ENCODE assay signal across 11 cellular contexts in genomic region chr1:40381268-40382109, GRCh38. TPM values are rescaled to one million over a fixed set of nuclear protein-coding genes. Genes with fewer than 3 reads are reported as not detected.
A peak's percentile ranks its signal among the peaks of the same experiment; 100 is the strongest.
DNase-seq lines count a peak whose midpoint lies in the region; ATAC-seq, FAIRE-seq and TF ChIP-seq lines count a peak whose summit lies in the region.
"Had no signal": no experiment of that assay in that cellular context is flagged by ENCODE, and none has a peak within 500 bp of the region (broad histone marks: within the 10 kb centered on the region; RNA-seq: fewer than 3 reads in every experiment).

No MANE protein-coding gene starts in this region.

- peak; percentile 33 for ATAC-seq in GM18907 (IDR thresholded peaks at IDR 0.05; ENCODE audit: unreplicated experiment)
- no peak for ATAC-seq in GM21528 (IDR thresholded peaks at IDR 0.05; ENCODE audit: low FRiP score, unreplicated experiment)

- H3K4me3 Mint-ChIP-seq in immature natural killer cell = peak overlapping the region; percentile 62 to 75 (median 70)

- no peak overlapping the region for H2AFZ ChIP-seq in ACC112 (ENCODE audit: low read length, unreplicated experiment)

- H3K27me3 ChIP-seq in ACC112 (ENCODE audit: insufficient read depth, low read length) = no peaks in the 10 kb centered on the region

- peaks cover 94% of the 10 kb centered on the region for H3K79me2 ChIP-seq in ACC112 (ENCODE audit: control insufficient read depth, insufficient read depth, low read length, unreplicated experiment)

- H3K36me3 ChIP-seq in ACC112 (ENCODE audit: insufficient read depth, low read length) = no peaks in the 10 kb centered on the region

- H3K27ac ChIP-seq in ACC112 (ENCODE audit: low read depth, low read length) = peak overlapping the region; percentile 67

- peaks cover 87 to 93% of the 10 kb centered on the region in 2 donors for H3K4me1 Mint-ChIP-seq in immature natural killer cell

- no peak for TF ChIP-seq CTCF in D721Med (IDR thresholded peaks at IDR 0.05; ENCODE audit: insufficient read depth, missing control alignments)

- no peak for FAIRE-seq in D721Med (lab: Jason Lieb, UNC)

- H3K36me3 Mint-ChIP-seq in immature natural killer cell = peaks cover 0 to 7% (median 4%) of the 10 kb centered on the region in 3 donors

- H3K9me3 Mint-ChIP-seq in immature natural killer cell = no peaks in the 10 kb centered on the region

- peak overlapping the region; percentile 97 to 100 (median 99) for H3K27ac Mint-ChIP-seq in immature natural killer cell

- no peak overlapping the region; the same call in 1 of the 2 replicates for H3K4me3 ChIP-seq in ACC112 (ENCODE audit: low read depth, low read length)
- H3K4me3 ChIP-seq: lung had no signal

- H3K27me3 Mint-ChIP-seq in immature natural killer cell (ENCODE audit: low read depth in 3 of 3) = peaks cover 3 to 13% (median 9%) of the 10 kb centered on the region in 3 donors

- H3K4me1 ChIP-seq in ACC112 (ENCODE audit: control insufficient read depth, insufficient read depth, low read length, unreplicated experiment) = peaks cover 72% of the 10 kb centered on the region

- peak; percentile 61 for DNase-seq in OCI-M1 (lab: John Stamatoyannopoulos, UW)
- DNase-seq in immature natural killer cell = peak in 2 of 3 donors; percentile 37 to 45
- DNase-seq in DMS 273 (lab: John Stamatoyannopoulos, UW; ENCODE audit: unreplicated experiment) = no peak
- no peak for DNase-seq in stimulated activated CD4-positive, alpha-beta T cell treated with anti-CD3 and anti-CD28 coated beads, Interleukin-15, amount 100 ng/mL, for 24 hours
- DNase-seq in D721Med (ENCODE audit: insufficient read length, low spot score) = no peak
- DNase-seq: cortex of kidney, T1000 had no signal

RNA-seq across cellular contexts. Expression of gene SMAP2, which starts 8.0 kb away (rescaled TPM):
- 100 to 1,000 TPM; 166 to 280 (median 170) TPM for polyA plus RNA-seq in immature natural killer cell

Comparison
In these comparisons a context has a peak if more than half of its experiments do, and no peak if none do; other contexts are left out.
1. DNase-seq: peak in OCI-M1 (single experiment) and immature natural killer cell (2 of 3); none in DMS 273 (single experiment), stimulated activated CD4-positive, alpha-beta T cell treated with anti-CD3 and anti-CD28 coated beads, Interleukin-15, amount 100 ng/mL, for 24 hours (single experiment) and D721Med (single experiment).